In the genomic region with DNA sequence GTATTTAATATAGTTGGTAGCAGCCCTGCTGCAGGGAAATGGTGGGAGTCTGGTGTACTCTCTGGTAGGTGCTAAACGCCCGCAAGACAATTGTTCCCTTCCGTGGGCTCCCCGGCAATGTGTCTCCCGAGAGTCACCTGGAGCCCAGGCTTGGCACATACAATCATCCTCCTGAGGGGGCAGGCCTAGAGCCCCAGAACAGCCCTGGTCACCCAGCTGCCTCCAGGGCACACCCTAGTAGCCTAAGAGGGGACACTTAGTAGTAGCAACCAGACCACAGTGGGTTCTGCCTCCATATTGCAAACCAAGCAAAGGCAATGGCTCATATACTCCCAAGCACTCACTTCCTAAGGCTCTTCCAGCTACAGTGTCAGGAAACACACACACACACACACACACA, we compare ENCODE assay signal across 32 cellular contexts.
"Had no signal": no experiment of that assay in that cellular context is flagged by ENCODE, and none has a peak within 500 bp of the region (broad histone marks: within the 10 kb centered on the region; RNA-seq: fewer than 3 reads in every experiment).

No MANE protein-coding gene starts in this region.

- H3K27me3 Mint-ChIP-seq: activated CD8-positive, alpha-beta T cell treated with anti-CD3 and anti-CD28 coated beads for 36 hours; activated T-helper 17 cell treated with anti-CD3 and anti-CD28 coated beads, Interleukin-2, amount 50 U/mL, for 72 hours had no signal

- H3K9me3 ChIP-seq: adrenal gland, body of pancreas, Peyer's patch had no signal

- DNase-seq: activated CD4-positive, alpha-beta T cell treated with anti-CD3 and anti-CD28 coated beads for 1 hour; activated CD4-positive, alpha-beta T cell treated with anti-CD3 and anti-CD28 coated beads for 48 hours; activated CD4-positive, CD25-positive, alpha-beta regulatory T cell; activated CD8-positive, alpha-beta T cell treated with anti-CD3 and anti-CD28 coated beads for 36 hours; activated effector memory CD4-positive, alpha-beta T cell treated with anti-CD3 and anti-CD28 coated beads, Interleukin-2, amount 50 U/mL, for 16 hours; activated naive CD4-positive, alpha-beta T cell; activated T-cell treated with anti-CD3 and anti-CD28 coated beads, Interleukin-2, amount 50 U/mL, for 1 hour; activated T-cell treated with anti-CD3 and anti-CD28 coated beads, Interleukin-2, amount 50 U/mL, for 72 hours; adrenal gland; body of pancreas; caudate nucleus; Karpas-422; KBM-7; NCI-H1105; NCI-H1417 treated with DMSO at 0.1 percent for 48 hours; NCI-H1694; NCI-H2029; NCI-H2107; NCI-H2171; NCI-H510A; NCI-H526; NCI-H748 treated with DMSO at 0.1 percent for 48 hours; NK-92 treated with Interleukin-12 subunit alpha and Interleukin-12 subunit beta, amount 100 ng/mL, for 24 hours; PC-3; Peyer's patch; SIG-M5; T1000; WERI-Rb-1 had no signal

- H3K36me3 Mint-ChIP-seq: activated naive CD4-positive, alpha-beta T cell treated with anti-CD3 and anti-CD28 coated beads, Interleukin-2, amount 50 U/mL, for 72 hours had no signal

- H3K9me3 Mint-ChIP-seq: activated CD8-positive, alpha-beta T cell treated with anti-CD3 and anti-CD28 coated beads for 36 hours; activated T-cell treated with anti-CD3 and anti-CD28 coated beads, Interleukin-2, amount 50 U/mL, for 72 hours; activated T-helper 17 cell treated with anti-CD3 and anti-CD28 coated beads, Interleukin-2, amount 50 U/mL, for 72 hours had no signal

- ATAC-seq: activated CD8-positive, alpha-beta T cell treated with anti-CD3 and anti-CD28 coated beads for 36 hours; activated naive CD4-positive, alpha-beta T cell treated with anti-CD3 and anti-CD28 coated beads, Interleukin-2, amount 50 U/mL, for 72 hours; activated T-cell treated with anti-CD3 and anti-CD28 coated beads, Interleukin-2, amount 50 U/mL, for 72 hours; activated T-helper 17 cell treated with anti-CD3 and anti-CD28 coated beads, Interleukin-2, amount 50 U/mL, for 72 hours; body of pancreas; PC-3; Right ventricle myocardium inferior had no signal

- H3K4me1 ChIP-seq: body of pancreas had no signal

- H3K36me3 ChIP-seq: adrenal gland, Peyer's patch, WERI-Rb-1 had no signal

- H3K4me3 ChIP-seq: adrenal gland, body of pancreas, Peyer's patch had no signal

- H3K27ac ChIP-seq: adrenal gland, body of pancreas, Peyer's patch, RWPE1, WERI-Rb-1 had no signal

- H3K27me3 ChIP-seq: adrenal gland, body of pancreas, Peyer's patch had no signal

- H3K4me3 Mint-ChIP-seq: activated CD8-positive, alpha-beta T cell treated with anti-CD3 and anti-CD28 coated beads for 36 hours; activated T-cell treated with anti-CD3 and anti-CD28 coated beads, Interleukin-2, amount 50 U/mL, for 72 hours; activated T-helper 17 cell treated with anti-CD3 and anti-CD28 coated beads, Interleukin-2, amount 50 U/mL, for 72 hours had no signal

- H3K27ac Mint-ChIP-seq: activated CD8-positive, alpha-beta T cell treated with anti-CD3 and anti-CD28 coated beads for 36 hours; activated T-cell treated with anti-CD3 and anti-CD28 coated beads, Interleukin-2, amount 50 U/mL, for 72 hours had no signal
